Comparison of ENCODE assay signal across 1 cellular context in genomic region chr7:116569737-116570136, GRCh38.
TF ChIP-seq lines count a peak whose summit lies in the region.

No MANE protein-coding gene starts in this region.

TF ChIP-seq in IMR-90, 13 proteins besides CTCF, POLR2A, EP300 and RAD21:
- TF ChIP-seq BHLHE40 (IDR thresholded peaks at IDR 0.05; ENCODE audit: low read depth, low read length) (no peak), RCOR1 (IDR thresholded peaks at IDR 0.05; ENCODE audit: insufficient replicate concordance, low read length) (peak; percentile 70), MAZ (IDR thresholded peaks at IDR 0.05; ENCODE audit: borderline replicate concordance, low read depth, low read length) (0 out of 2 replicates have a peak, but pooled peaks have one; percentile 23), RFX5 (IDR thresholded peaks at IDR 0.05; ENCODE audit: low read depth, low read length) (no peak), CEBPB (IDR thresholded peaks at IDR 0.05; ENCODE audit: low read depth, low read length) (peak; percentile 57; the same call in 1 of the 2 replicates), NFE2L2 (IDR thresholded peaks at IDR 0.05; ENCODE audit: low read depth, low read length) (no peak), FOS (IDR thresholded peaks at IDR 0.05; ENCODE audit: low read depth, low read length) (peak; percentile 51; the same call in 1 of the 2 replicates), MXI1 (IDR thresholded peaks at IDR 0.05; ENCODE audit: borderline replicate concordance, low read depth, low read length) (no peak), CHD1 (IDR thresholded peaks at IDR 0.05; ENCODE audit: low read depth, low read length) (no peak), MAFK (IDR thresholded peaks at IDR 0.05; ENCODE audit: low read depth, low read length) (no peak), SMC3 (IDR thresholded peaks at IDR 0.05; ENCODE audit: low read depth, low read length) (no peak)
- TF ChIP-seq, protein P1, sequence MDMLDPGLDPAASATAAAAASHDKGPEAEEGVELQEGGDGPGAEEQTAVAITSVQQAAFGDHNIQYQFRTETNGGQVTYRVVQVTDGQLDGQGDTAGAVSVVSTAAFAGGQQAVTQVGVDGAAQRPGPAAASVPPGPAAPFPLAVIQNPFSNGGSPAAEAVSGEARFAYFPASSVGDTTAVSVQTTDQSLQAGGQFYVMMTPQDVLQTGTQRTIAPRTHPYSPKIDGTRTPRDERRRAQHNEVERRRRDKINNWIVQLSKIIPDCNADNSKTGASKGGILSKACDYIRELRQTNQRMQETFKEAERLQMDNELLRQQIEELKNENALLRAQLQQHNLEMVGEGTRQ (IDR thresholded peaks at IDR 0.05; ENCODE audit: low read depth, low read length), result no peak
- TF ChIP-seq, protein P2, sequence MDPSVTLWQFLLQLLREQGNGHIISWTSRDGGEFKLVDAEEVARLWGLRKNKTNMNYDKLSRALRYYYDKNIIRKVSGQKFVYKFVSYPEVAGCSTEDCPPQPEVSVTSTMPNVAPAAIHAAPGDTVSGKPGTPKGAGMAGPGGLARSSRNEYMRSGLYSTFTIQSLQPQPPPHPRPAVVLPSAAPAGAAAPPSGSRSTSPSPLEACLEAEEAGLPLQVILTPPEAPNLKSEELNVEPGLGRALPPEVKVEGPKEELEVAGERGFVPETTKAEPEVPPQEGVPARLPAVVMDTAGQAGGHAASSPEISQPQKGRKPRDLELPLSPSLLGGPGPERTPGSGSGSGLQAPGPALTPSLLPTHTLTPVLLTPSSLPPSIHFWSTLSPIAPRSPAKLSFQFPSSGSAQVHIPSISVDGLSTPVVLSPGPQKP (IDR thresholded peaks at IDR 0.05; ENCODE audit: borderline replicate concordance, low read depth, low read length), result no peak
